Comparison of ENCODE assay signal across 1 cellular context in the genomic region with DNA sequence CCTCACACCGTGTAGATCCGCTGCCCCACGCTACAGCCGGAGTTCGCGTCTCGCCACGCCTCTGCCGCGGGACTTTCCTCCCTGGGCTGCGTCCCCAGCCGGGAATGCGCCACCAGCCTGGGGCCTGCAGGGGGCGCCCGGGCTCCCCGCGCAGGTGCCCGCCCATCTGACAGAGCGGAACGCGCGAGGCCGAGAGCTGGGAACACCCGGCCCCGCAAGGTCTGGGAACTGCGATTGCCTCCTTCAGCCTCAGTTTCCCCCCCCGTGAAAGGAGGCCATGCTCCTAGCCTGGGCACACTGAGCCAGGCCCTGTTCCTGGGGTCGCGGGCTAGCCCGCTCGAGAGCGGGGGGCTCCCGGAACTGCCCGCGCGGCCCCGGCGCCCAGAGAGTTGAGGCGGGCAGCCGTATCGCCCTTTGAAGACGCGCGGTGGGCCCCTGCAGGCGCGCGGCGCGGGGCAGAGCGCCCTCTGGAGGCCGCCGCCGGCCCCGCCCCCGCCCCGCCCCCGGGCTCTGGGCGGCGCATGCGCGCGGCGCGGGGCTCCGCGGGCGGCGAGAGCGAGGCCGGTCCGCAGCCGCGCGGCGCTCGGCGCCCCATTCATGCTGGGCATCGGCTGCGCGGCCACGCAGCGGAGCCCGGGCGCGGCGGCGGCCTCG.
TF ChIP-seq lines count a peak whose summit lies in the region.

A gene (plus strand): TSS at position 594 of the 654 bp plus-strand sequence. CDS start 5,479 bp downstream, outside the sequence.

TF ChIP-seq in WTC11, 78 proteins besides CTCF, POLR2A, EP300 and RAD21 (continued from another document and continues in another):
- TF ChIP-seq, protein P1, sequence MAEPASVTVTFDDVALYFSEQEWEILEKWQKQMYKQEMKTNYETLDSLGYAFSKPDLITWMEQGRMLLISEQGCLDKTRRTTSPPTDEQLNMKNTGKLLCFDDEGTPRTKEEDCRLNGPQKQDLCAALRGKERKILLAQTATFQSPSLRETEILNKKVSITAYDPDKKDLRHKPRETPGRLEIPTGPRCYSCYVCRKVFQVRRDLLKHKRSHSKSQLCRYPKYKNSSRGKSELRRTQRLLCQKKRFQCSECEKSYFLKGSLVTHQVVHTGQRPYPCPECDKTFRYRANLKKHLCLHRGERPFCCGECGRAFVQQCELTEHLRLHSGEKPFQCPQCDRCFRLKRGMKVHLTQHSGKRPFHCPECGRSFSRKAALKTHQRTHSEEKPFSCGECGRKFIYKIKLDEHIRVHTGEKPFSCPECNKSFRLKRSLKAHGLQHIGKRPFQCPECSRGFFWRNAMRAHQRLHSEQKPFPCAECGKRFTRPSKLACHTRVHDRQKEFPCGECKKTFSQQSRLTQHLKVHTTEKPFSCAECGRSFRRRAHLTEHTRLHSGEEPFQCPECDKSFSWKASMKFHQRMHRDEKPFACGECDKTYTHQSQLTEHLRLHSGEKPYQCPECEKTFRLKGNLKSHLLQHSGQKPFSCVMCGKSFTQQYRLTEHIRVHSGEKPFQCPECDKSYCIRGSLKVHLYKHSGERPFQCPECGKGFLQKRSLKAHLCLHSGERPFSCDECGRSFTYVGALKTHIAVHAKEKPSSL (CRISPR knock-in tag; conservative IDR thresholded peaks at IDR 0.05), result no peak
- TF ChIP-seq, protein P2, sequence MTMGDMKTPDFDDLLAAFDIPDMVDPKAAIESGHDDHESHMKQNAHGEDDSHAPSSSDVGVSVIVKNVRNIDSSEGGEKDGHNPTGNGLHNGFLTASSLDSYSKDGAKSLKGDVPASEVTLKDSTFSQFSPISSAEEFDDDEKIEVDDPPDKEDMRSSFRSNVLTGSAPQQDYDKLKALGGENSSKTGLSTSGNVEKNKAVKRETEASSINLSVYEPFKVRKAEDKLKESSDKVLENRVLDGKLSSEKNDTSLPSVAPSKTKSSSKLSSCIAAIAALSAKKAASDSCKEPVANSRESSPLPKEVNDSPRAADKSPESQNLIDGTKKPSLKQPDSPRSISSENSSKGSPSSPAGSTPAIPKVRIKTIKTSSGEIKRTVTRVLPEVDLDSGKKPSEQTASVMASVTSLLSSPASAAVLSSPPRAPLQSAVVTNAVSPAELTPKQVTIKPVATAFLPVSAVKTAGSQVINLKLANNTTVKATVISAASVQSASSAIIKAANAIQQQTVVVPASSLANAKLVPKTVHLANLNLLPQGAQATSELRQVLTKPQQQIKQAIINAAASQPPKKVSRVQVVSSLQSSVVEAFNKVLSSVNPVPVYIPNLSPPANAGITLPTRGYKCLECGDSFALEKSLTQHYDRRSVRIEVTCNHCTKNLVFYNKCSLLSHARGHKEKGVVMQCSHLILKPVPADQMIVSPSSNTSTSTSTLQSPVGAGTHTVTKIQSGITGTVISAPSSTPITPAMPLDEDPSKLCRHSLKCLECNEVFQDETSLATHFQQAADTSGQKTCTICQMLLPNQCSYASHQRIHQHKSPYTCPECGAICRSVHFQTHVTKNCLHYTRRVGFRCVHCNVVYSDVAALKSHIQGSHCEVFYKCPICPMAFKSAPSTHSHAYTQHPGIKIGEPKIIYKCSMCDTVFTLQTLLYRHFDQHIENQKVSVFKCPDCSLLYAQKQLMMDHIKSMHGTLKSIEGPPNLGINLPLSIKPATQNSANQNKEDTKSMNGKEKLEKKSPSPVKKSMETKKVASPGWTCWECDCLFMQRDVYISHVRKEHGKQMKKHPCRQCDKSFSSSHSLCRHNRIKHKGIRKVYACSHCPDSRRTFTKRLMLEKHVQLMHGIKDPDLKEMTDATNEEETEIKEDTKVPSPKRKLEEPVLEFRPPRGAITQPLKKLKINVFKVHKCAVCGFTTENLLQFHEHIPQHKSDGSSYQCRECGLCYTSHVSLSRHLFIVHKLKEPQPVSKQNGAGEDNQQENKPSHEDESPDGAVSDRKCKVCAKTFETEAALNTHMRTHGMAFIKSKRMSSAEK (CRISPR knock-in tag; IDR thresholded peaks at IDR 0.05; ENCODE audit: borderline replicate concordance), result peak; percentile 71; the same call in 1 of the 2 replicates
- TF ChIP-seq ZNF416 (CRISPR knock-in tag; IDR thresholded peaks at IDR 0.05), result no peak
- no peak for TF ChIP-seq CBFB (CRISPR knock-in tag; IDR thresholded peaks at IDR 0.05; ENCODE audit: low read depth)
- no peak for TF ChIP-seq JUN (CRISPR knock-in tag; IDR thresholded peaks at IDR 0.05)
- peak; percentile 100 for TF ChIP-seq GTF2I (CRISPR knock-in tag; conservative IDR thresholded peaks at IDR 0.05)
- TF ChIP-seq, protein P3, sequence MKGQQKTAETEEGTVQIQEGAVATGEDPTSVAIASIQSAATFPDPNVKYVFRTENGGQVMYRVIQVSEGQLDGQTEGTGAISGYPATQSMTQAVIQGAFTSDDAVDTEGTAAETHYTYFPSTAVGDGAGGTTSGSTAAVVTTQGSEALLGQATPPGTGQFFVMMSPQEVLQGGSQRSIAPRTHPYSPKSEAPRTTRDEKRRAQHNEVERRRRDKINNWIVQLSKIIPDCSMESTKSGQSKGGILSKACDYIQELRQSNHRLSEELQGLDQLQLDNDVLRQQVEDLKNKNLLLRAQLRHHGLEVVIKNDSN (CRISPR knock-in tag; IDR thresholded peaks at IDR 0.05), result no peak
- TF ChIP-seq ZNF671 (CRISPR knock-in tag; IDR thresholded peaks at IDR 0.05), result no peak
- TF ChIP-seq CREM (CRISPR knock-in tag; IDR thresholded peaks at IDR 0.05), result peak; percentile 77; the same call in 1 of the 2 replicates
- no peak; the same call in 1 of the 2 replicates for TF ChIP-seq TEAD1 (CRISPR knock-in tag; IDR thresholded peaks at IDR 0.05)
- TF ChIP-seq ZNF396 (CRISPR knock-in tag; IDR thresholded peaks at IDR 0.05; ENCODE audit: borderline replicate concordance), result peak; percentile 76; the same call in 1 of the 2 replicates
- TF ChIP-seq NR1H2 (CRISPR knock-in tag; IDR thresholded peaks at IDR 0.05), result no peak
- TF ChIP-seq, protein P4, sequence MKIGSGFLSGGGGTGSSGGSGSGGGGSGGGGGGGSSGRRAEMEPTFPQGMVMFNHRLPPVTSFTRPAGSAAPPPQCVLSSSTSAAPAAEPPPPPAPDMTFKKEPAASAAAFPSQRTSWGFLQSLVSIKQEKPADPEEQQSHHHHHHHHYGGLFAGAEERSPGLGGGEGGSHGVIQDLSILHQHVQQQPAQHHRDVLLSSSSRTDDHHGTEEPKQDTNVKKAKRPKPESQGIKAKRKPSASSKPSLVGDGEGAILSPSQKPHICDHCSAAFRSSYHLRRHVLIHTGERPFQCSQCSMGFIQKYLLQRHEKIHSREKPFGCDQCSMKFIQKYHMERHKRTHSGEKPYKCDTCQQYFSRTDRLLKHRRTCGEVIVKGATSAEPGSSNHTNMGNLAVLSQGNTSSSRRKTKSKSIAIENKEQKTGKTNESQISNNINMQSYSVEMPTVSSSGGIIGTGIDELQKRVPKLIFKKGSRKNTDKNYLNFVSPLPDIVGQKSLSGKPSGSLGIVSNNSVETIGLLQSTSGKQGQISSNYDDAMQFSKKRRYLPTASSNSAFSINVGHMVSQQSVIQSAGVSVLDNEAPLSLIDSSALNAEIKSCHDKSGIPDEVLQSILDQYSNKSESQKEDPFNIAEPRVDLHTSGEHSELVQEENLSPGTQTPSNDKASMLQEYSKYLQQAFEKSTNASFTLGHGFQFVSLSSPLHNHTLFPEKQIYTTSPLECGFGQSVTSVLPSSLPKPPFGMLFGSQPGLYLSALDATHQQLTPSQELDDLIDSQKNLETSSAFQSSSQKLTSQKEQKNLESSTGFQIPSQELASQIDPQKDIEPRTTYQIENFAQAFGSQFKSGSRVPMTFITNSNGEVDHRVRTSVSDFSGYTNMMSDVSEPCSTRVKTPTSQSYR (CRISPR knock-in tag; IDR thresholded peaks at IDR 0.05), result no peak
- TF ChIP-seq MXD4 (CRISPR knock-in tag; IDR thresholded peaks at IDR 0.05; ENCODE audit: borderline replicate concordance), result no peak
- no peak; the same call in 1 of the 2 replicates for TF ChIP-seq TP53 (CRISPR knock-in tag; IDR thresholded peaks at IDR 0.05)
- 0 out of 2 replicates have a peak, but pooled peaks have one; percentile 33 for TF ChIP-seq NR3C1 (CRISPR knock-in tag; conservative IDR thresholded peaks at IDR 0.05; ENCODE audit: low read depth)
- TF ChIP-seq SOX15 (CRISPR knock-in tag; IDR thresholded peaks at IDR 0.05), result no peak
- TF ChIP-seq JAZF1 (CRISPR knock-in tag; IDR thresholded peaks at IDR 0.05), result no peak
- no peak for TF ChIP-seq RELA (CRISPR knock-in tag; IDR thresholded peaks at IDR 0.05; ENCODE audit: borderline replicate concordance)
- peak; percentile 52; the same call in 1 of the 2 replicates for TF ChIP-seq ZNF317 (CRISPR knock-in tag; IDR thresholded peaks at IDR 0.05; ENCODE audit: borderline replicate concordance, low read depth)
- peak; percentile 75; the same call in 1 of the 2 replicates for TF ChIP-seq ZBTB21 (CRISPR knock-in tag; IDR thresholded peaks at IDR 0.05; ENCODE audit: borderline replicate concordance)
- TF ChIP-seq ATF1 (CRISPR knock-in tag; IDR thresholded peaks at IDR 0.05), result peak; percentile 78; the same call in 1 of the 2 replicates
- no peak for TF ChIP-seq EMX1 (CRISPR knock-in tag; IDR thresholded peaks at IDR 0.05)
- TF ChIP-seq PRRX2 (CRISPR knock-in tag; IDR thresholded peaks at IDR 0.05), result peak; percentile 56; the same call in 1 of the 2 replicates
- TF ChIP-seq NR2C2 (CRISPR knock-in tag; IDR thresholded peaks at IDR 0.05), result no peak
- TF ChIP-seq IRF2 (CRISPR knock-in tag; IDR thresholded peaks at IDR 0.05; ENCODE audit: borderline replicate concordance, low read depth), result no peak
- no peak for TF ChIP-seq ZNF219 (CRISPR knock-in tag; IDR thresholded peaks at IDR 0.05; ENCODE audit: borderline replicate concordance)
- TF ChIP-seq RORB (CRISPR knock-in tag; IDR thresholded peaks at IDR 0.05), result no peak
- TF ChIP-seq, protein P5, sequence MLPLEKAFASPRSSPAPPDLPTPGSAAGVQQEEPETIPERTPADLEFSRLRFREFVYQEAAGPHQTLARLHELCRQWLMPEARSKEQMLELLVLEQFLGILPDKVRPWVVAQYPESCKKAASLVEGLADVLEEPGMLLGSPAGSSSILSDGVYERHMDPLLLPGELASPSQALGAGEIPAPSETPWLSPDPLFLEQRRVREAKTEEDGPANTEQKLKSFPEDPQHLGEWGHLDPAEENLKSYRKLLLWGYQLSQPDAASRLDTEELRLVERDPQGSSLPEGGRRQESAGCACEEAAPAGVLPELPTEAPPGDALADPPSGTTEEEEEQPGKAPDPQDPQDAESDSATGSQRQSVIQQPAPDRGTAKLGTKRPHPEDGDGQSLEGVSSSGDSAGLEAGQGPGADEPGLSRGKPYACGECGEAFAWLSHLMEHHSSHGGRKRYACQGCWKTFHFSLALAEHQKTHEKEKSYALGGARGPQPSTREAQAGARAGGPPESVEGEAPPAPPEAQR (CRISPR knock-in tag; IDR thresholded peaks at IDR 0.05), result no peak
- no peak for TF ChIP-seq ZNF423 (CRISPR knock-in tag; IDR thresholded peaks at IDR 0.05)
- TF ChIP-seq, protein P6, sequence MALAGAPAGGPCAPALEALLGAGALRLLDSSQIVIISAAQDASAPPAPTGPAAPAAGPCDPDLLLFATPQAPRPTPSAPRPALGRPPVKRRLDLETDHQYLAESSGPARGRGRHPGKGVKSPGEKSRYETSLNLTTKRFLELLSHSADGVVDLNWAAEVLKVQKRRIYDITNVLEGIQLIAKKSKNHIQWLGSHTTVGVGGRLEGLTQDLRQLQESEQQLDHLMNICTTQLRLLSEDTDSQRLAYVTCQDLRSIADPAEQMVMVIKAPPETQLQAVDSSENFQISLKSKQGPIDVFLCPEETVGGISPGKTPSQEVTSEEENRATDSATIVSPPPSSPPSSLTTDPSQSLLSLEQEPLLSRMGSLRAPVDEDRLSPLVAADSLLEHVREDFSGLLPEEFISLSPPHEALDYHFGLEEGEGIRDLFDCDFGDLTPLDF (CRISPR knock-in tag; IDR thresholded peaks at IDR 0.05), result 0 out of 2 replicates have a peak, but pooled peaks have one; percentile 42
- TF ChIP-seq NFE2L1 (CRISPR knock-in tag; IDR thresholded peaks at IDR 0.05), result peak; percentile 52; the same call in 1 of the 2 replicates
- TF ChIP-seq, protein P7, sequence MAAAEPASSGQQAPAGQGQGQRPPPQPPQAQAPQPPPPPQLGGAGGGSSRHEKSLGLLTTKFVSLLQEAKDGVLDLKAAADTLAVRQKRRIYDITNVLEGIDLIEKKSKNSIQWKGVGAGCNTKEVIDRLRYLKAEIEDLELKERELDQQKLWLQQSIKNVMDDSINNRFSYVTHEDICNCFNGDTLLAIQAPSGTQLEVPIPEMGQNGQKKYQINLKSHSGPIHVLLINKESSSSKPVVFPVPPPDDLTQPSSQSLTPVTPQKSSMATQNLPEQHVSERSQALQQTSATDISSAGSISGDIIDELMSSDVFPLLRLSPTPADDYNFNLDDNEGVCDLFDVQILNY (CRISPR knock-in tag; IDR thresholded peaks at IDR 0.05), result peak; percentile 88
- TF ChIP-seq KAT7 (CRISPR knock-in tag; IDR thresholded peaks at IDR 0.05; ENCODE audit: borderline replicate concordance), result 0 out of 2 replicates have a peak, but pooled peaks have one; percentile 44
- TF ChIP-seq, protein P8, sequence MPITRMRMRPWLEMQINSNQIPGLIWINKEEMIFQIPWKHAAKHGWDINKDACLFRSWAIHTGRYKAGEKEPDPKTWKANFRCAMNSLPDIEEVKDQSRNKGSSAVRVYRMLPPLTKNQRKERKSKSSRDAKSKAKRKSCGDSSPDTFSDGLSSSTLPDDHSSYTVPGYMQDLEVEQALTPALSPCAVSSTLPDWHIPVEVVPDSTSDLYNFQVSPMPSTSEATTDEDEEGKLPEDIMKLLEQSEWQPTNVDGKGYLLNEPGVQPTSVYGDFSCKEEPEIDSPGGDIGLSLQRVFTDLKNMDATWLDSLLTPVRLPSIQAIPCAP (CRISPR knock-in tag; IDR thresholded peaks at IDR 0.05), result 0 out of 2 replicates have a peak, but pooled peaks have one; percentile 79
- TF ChIP-seq SMAD4 (CRISPR knock-in tag; IDR thresholded peaks at IDR 0.05), result no peak
- TF ChIP-seq HMGA2 (CRISPR knock-in tag; IDR thresholded peaks at IDR 0.05), result no peak
- TF ChIP-seq ELF4 (CRISPR knock-in tag; IDR thresholded peaks at IDR 0.05; ENCODE audit: low read depth), result peak; percentile 85; the same call in 1 of the 2 replicates
- peak; percentile 89 for TF ChIP-seq SMAD3 (CRISPR knock-in tag; IDR thresholded peaks at IDR 0.05; ENCODE audit: borderline replicate concordance)
- TF ChIP-seq, protein P9, sequence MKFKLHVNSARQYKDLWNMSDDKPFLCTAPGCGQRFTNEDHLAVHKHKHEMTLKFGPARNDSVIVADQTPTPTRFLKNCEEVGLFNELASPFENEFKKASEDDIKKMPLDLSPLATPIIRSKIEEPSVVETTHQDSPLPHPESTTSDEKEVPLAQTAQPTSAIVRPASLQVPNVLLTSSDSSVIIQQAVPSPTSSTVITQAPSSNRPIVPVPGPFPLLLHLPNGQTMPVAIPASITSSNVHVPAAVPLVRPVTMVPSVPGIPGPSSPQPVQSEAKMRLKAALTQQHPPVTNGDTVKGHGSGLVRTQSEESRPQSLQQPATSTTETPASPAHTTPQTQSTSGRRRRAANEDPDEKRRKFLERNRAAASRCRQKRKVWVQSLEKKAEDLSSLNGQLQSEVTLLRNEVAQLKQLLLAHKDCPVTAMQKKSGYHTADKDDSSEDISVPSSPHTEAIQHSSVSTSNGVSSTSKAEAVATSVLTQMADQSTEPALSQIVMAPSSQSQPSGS (CRISPR knock-in tag; IDR thresholded peaks at IDR 0.05; ENCODE audit: borderline replicate concordance, low read depth), result no peak
- TF ChIP-seq, protein P10, sequence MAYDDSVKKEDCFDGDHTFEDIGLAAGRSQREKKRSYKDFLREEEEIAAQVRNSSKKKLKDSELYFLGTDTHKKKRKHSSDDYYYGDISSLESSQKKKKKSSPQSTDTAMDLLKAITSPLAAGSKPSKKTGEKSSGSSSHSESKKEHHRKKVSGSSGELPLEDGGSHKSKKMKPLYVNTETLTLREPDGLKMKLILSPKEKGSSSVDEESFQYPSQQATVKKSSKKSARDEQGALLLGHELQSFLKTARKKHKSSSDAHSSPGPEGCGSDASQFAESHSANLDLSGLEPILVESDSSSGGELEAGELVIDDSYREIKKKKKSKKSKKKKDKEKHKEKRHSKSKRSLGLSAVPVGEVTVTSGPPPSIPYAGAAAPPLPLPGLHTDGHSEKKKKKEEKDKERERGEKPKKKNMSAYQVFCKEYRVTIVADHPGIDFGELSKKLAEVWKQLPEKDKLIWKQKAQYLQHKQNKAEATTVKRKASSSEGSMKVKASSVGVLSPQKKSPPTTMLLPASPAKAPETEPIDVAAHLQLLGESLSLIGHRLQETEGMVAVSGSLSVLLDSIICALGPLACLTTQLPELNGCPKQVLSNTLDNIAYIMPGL (CRISPR knock-in tag; IDR thresholded peaks at IDR 0.05), result peak; percentile 99
